9 cellular contexts compared by ENCODE assay signal in the genomic region with DNA sequence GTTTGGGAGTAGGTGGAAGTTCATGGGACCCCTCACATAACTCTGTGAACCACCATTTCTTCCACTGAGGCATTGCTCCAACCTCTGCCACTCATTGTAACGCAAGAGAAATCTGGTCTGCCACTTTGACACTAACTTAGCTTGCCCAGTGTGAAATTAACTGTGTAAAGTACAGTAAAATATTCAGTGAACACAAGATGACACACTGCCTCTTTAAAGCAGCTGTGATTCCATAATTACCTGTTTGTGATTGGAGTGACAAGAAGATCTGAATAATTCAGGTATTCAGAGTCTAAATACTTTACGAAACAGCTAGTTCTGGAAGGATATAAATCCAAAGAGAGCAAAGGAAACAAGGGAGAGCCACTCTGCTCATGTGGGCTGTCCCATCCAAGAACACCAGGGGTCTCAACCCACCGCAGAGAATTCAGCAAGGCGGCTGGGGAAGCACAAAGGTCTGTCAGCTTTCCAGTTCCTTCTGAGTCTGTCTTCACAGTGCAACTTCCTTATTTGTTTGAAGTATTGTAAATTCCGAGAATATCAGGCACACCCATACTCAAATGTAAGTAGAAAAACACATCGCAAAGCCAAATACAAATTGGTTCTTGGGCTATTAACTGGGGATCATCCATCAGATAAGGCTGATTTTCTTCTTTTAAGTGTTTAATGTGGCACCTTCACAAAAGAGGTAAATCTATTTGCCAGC.
DNase-seq lines count a peak whose midpoint lies in the region; TF ChIP-seq lines count a peak whose summit lies in the region.
"Had no signal": no experiment of that assay in that cellular context is flagged by ENCODE, and none has a peak within 500 bp of the region (broad histone marks: within the 10 kb centered on the region; RNA-seq: fewer than 3 reads in every experiment).

No MANE protein-coding gene starts in this region.

- H3K27me3 ChIP-seq in colonic mucosa: no peaks in the 10 kb centered on the region
- no peaks in the 10 kb centered on the region for H3K27me3 ChIP-seq in mononuclear cell (ENCODE audit: insufficient read depth, low read length)
- no peaks in the 10 kb centered on the region for H3K27me3 ChIP-seq in MG63

- TF ChIP-seq CTCF in colonic mucosa (IDR thresholded peaks at IDR 0.05): no peak

- peak overlapping the region in 1 of 2 donors; percentile 75 for H3K9ac ChIP-seq in colonic mucosa (ENCODE audit: low read depth in 2 of 2, low read length in 2 of 2)

- H3K4me1 ChIP-seq in colonic mucosa: peaks cover 27% of the 10 kb centered on the region
- peaks cover 70% of the 10 kb centered on the region for H3K4me1 ChIP-seq in mononuclear cell (ENCODE audit: insufficient read depth, low read length)

- intact Hi-C loops in colonic mucosa (cut with DNase I): loop anchor here (10.0 kb wide), 1 partner anchor 90 kb away; no protein-coding TSS in a partner anchor

- H3K36me3 ChIP-seq in colonic mucosa: no peaks in the 10 kb centered on the region
- H3K36me3 ChIP-seq in MG63: no peaks in the 10 kb centered on the region

- H3K9me3 ChIP-seq in colonic mucosa (no peaks in the 10 kb centered on the region), mononuclear cell (ENCODE audit: low read depth, low read length) (no peaks in the 10 kb centered on the region), MG63 (no peaks in the 10 kb centered on the region)

- DNase-seq in AML-193 (lab: John Stamatoyannopoulos, UW) (peak; percentile 64 to 74), LoVo (ENCODE audit: low spot score) (peak; percentile 69), colonic mucosa (peak; percentile 50), cerebellum (ENCODE audit: low spot score) (no peak), occipital lobe (lab: John Stamatoyannopoulos, UW) (no peak), MG63 (no peak)
- no peak for DNase-seq in activated effector memory CD4-positive, alpha-beta T cell treated with Interleukin-2 at 50 U/mL for 16 hours
- DNase-seq: dermis blood vessel endothelial cell had no signal

- peak overlapping the region; percentile 72 for H3K27ac ChIP-seq in colonic mucosa

- H3K4me3 ChIP-seq in colonic mucosa: no peak overlapping the region
- H3K4me3 ChIP-seq in mononuclear cell (ENCODE audit: low read length): peak overlapping the region; percentile 10
- no peak overlapping the region for H3K4me3 ChIP-seq in MG63

Comparison
In these comparisons a context has a peak if more than half of its experiments do, and no peak if none do; other contexts are left out.
1. DNase-seq: peak in AML-193 (2 of 2), LoVo (single experiment) and colonic mucosa (single experiment); none in cerebellum (single experiment), occipital lobe (single experiment), MG63 (single experiment) and activated effector memory CD4-positive, alpha-beta T cell treated with Interleukin-2 at 50 U/mL for 16 hours (single experiment).